ENCODE assay signal across 16 cellular contexts in the genomic region with DNA sequence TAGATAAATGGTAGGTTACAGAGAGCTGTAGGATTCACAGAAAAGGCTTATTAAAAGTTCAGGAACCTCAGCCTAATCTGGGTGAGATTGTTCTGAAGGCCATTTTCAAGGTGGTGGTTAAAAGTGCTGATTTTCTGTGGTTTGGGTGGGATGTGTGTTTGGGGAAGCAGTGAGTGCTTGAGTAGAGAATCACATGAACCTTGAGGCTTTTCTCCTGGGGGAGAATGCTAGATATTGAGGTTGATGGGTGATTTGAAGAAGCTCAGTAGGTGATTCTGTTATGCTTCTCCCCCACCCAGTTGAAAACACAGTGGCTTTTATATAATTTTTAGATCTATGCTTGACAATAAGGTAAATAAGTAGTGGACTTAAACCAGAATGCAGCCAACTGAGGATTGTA. TPM values are rescaled to one million over a fixed set of nuclear protein-coding genes. Genes with fewer than 3 reads are reported as not detected.
DNase-seq lines count a peak whose midpoint lies in the region; ATAC-seq, FAIRE-seq and TF ChIP-seq lines count a peak whose summit lies in the region.
"Had no signal": no experiment of that assay in that cellular context is flagged by ENCODE, and none has a peak within 500 bp of the region (broad histone marks: within the 10 kb centered on the region; RNA-seq: fewer than 3 reads in every experiment).

No MANE protein-coding gene starts in this region.

- peak; percentile 72 for FAIRE-seq in GM19239 (lab: Jason Lieb, UNC)
- FAIRE-seq: endometrium, keratinocyte had no signal

- peak overlapping the region; percentile 12 to 58 (median 26) for H3K27ac Mint-ChIP-seq in immature natural killer cell

- peak; percentile 34 for DNase-seq in CD1c-positive myeloid dendritic cell (ENCODE audit: extremely low spot score)
- DNase-seq in GM19239 (ENCODE audit: insufficient read length, low spot score), result no peak
- DNase-seq in NB4 (ENCODE audit: low read depth), result peak; percentile 9
- peak; percentile 17 to 37 (median 36) for DNase-seq in immature natural killer cell
- no peak for DNase-seq in NCI-H2107 treated with DMSO at 0.1 percent for 48 hours (lab: John Stamatoyannopoulos, UW; ENCODE audit: unreplicated experiment)
- DNase-seq in NCI-H1694 (lab: John Stamatoyannopoulos, UW), result no peak
- DNase-seq: brain microvascular endothelial cell; NK-92 treated with Interleukin-12 subunit alpha and Interleukin-12 subunit beta, amount 100 ng/mL, for 24 hours; stimulated activated CD4-positive, alpha-beta T cell treated with anti-CD3 and anti-CD28 coated beads, Interleukin-1b, Interleukin-23, amount 100 ng/mL, for 48 hours; WERI-Rb-1 had no signal

- peaks cover 50 to 70% of the 10 kb centered on the region in 2 donors for H3K4me1 Mint-ChIP-seq in immature natural killer cell

- no peaks in the 10 kb centered on the region for H3K9me3 Mint-ChIP-seq in immature natural killer cell

- H3K27me3 Mint-ChIP-seq in immature natural killer cell (ENCODE audit: low read depth in 3 of 3), result peaks cover 0 to 1% (median 0%) of the 10 kb centered on the region in 3 donors

- TF ChIP-seq CTCF in NB4 (IDR thresholded peaks at IDR 0.05; ENCODE audit: low read depth, low read length), result no peak

- peaks cover 0 to 5% (median 0%) of the 10 kb centered on the region in 3 donors for H3K36me3 Mint-ChIP-seq in immature natural killer cell

- H3K4me3 ChIP-seq in NB4 (ENCODE audit: low read depth, low read length), result no peak overlapping the region
- H3K4me3 ChIP-seq: SJSA1, vagina had no signal

- no peak for TF ChIP-seq POLR2A in NB4 (IDR thresholded peaks at IDR 0.05; ENCODE audit: extremely low read depth, insufficient read length)

- ATAC-seq in GM21515 (IDR thresholded peaks at IDR 0.05; ENCODE audit: unreplicated experiment) (no peak), GM21723 (IDR thresholded peaks at IDR 0.05; ENCODE audit: unreplicated experiment) (no peak)

- H3K4me3 Mint-ChIP-seq in immature natural killer cell, result peak overlapping the region in 4 of 5 donors; percentile 0 to 14 (median 7)

RNA-seq across cellular contexts. Expression of a gene that starts 7.9 kb away (rescaled TPM):
- 10 to 100 TPM in 1 of 3 donors, 1 to 10 TPM in 2; 1.3 to 19.1 (median 8.0) TPM for polyA plus RNA-seq in immature natural killer cell

Comparison
In these comparisons a context has a peak if more than half of its experiments do, and no peak if none do; other contexts are left out.
1. DNase-seq: peak in CD1c-positive myeloid dendritic cell (single experiment), NB4 (single experiment) and immature natural killer cell (3 of 3); none in GM19239 (single experiment), NCI-H2107 treated with DMSO at 0.1 percent for 48 hours (single experiment) and NCI-H1694 (single experiment).